Comparison of ENCODE assay signal across 11 cellular contexts in the genomic region with DNA sequence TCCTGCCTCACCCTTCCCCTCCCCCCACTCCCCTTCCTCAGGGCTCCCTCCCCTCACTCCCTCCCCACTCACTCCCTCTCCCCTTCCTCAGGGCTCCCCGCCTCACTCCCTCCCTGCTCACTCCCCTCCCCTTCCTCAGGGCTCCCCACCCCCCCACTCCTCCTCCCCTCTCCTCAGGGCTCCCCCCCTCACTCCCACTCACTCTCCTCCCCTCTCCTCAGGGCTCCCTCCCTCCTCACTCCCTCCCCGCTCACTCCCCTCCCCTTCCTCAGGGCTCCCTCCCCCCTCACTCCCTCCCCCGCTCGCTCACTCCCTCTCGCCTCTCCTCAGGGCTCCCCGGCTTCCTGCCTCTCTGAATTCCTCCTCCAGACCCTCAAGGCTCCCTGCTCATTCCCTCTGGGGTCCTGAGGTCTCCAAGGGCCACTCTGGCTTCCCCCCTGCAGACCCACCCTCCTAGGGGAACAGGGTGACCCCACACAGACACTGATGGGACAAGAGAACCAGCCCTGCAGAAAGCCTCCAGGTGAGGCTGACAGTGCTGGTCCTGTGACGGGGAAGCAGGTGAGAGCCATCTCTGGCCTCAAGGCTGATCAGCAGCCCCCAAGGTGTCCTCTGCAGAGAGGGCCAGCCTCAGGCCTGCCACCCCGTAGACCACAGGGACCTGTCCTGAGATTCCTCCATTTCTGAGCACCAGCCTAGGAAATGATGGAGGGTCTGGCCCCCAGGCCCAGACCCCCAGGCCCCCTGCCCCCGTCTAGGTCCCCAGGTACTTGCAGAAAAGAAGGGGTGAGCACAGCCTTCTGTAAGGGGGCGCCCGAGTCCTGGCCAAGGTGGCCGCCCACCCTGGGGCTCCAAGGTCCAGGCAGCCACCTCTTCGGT. TPM values are rescaled to one million over a fixed set of nuclear protein-coding genes. Genes with fewer than 3 reads are reported as not detected.
DNase-seq lines count a peak whose midpoint lies in the region; ATAC-seq and TF ChIP-seq lines count a peak whose summit lies in the region.
"Had no signal": no experiment of that assay in that cellular context is flagged by ENCODE, and none has a peak within 500 bp of the region (broad histone marks: within the 10 kb centered on the region; RNA-seq: fewer than 3 reads in every experiment).

No MANE protein-coding gene starts in this region.

- H3K36me3 ChIP-seq in CD4-positive, CD25-positive, alpha-beta regulatory T cell (ENCODE audit: control insufficient read depth, insufficient read depth, low read length), result no peaks in the 10 kb centered on the region
- H3K36me3 ChIP-seq in HEK293 (ENCODE audit: control insufficient read depth in 2 of 2, insufficient read depth in 1 of 2, low read length in 2 of 2) (no peaks in the 10 kb centered on the region), hepatocyte (replicated peaks; ENCODE audit: insufficient read depth, low read depth) (no peaks in the 10 kb centered on the region)

- WGBS in hepatocyte (ENCODE audit: low lambda C conversion rate, missing lambda C conversion rate), result 76% methylated on average over 3 of the region's 13 CpGs

- no peak for ATAC-seq in CD4-positive, CD25-positive, alpha-beta regulatory T cell (ENCODE audit: low read depth in 2 of 2)

- H3K9me2 ChIP-seq in hepatocyte (replicated peaks; ENCODE audit: insufficient read depth), result no peaks in the 10 kb centered on the region

- peaks cover 0 to 44% (median 19%) of the 10 kb centered on the region in 4 donors for H3K4me1 Mint-ChIP-seq in CD4-positive, CD25-positive, alpha-beta regulatory T cell

- no peaks in the 10 kb centered on the region for H3K27me3 Mint-ChIP-seq in CD4-positive, CD25-positive, alpha-beta regulatory T cell

- TF ChIP-seq CTCF in HEK293 (tag by site-specific recombination; IDR thresholded peaks at IDR 0.05) (no peak), hepatocyte (IDR thresholded peaks at IDR 0.05; ENCODE audit: poor library complexity) (no peak)

- H3K27ac ChIP-seq in CD4-positive, CD25-positive, alpha-beta regulatory T cell (ENCODE audit: insufficient read depth, low read length, poor library complexity, severe bottlenecking), result peak overlapping the region; percentile 41
- H3K27ac ChIP-seq in HEK293 (ENCODE audit: extremely low read depth, low read depth, low read length), result no peak overlapping the region
- H3K27ac ChIP-seq in hepatocyte, result peak overlapping the region; percentile 28

- peak in 1 of 3 donors; percentile 31 for DNase-seq in CD4-positive, CD25-positive, alpha-beta regulatory T cell
- peak; percentile 57 for DNase-seq in SKM-1 treated with dmso at 0.1 percent for 144 hours (lab: John Stamatoyannopoulos, UW; ENCODE audit: unreplicated experiment)
- DNase-seq in hepatocyte (ENCODE audit: low spot score), result peak; percentile 66
- DNase-seq in medulla oblongata (ENCODE audit: extremely low spot score), result no peak
- DNase-seq in NCI-H1092 (lab: John Stamatoyannopoulos, UW), result no peak
- DNase-seq in hypothalamus (lab: John Stamatoyannopoulos, UW), result no peak
- no peak for DNase-seq in inferior parietal cortex (ENCODE audit: extremely low spot score)
- DNase-seq: kidney glomerular epithelial cell, MM.1S, SHP77 treated with DMSO at 0.1 percent for 48 hours had no signal

- H3K27me3 ChIP-seq in CD4-positive, CD25-positive, alpha-beta regulatory T cell (ENCODE audit: control insufficient read depth, insufficient read depth, low read length), result no peaks in the 10 kb centered on the region
- H3K27me3 ChIP-seq in hepatocyte, result no peaks in the 10 kb centered on the region

- H3K79me2 ChIP-seq in hepatocyte, result no peaks in the 10 kb centered on the region

- H3K4me1 ChIP-seq in CD4-positive, CD25-positive, alpha-beta regulatory T cell (ENCODE audit: control insufficient read depth, insufficient read depth, low read length, poor library complexity, severe bottlenecking), result peaks cover 47% of the 10 kb centered on the region
- H3K4me1 ChIP-seq in HEK293 (ENCODE audit: control insufficient read depth, insufficient read depth, low read length), result peaks cover 14% of the 10 kb centered on the region
- H3K4me1 ChIP-seq in hepatocyte (ENCODE audit: insufficient read depth), result peaks cover 27% of the 10 kb centered on the region

- H3K9me3 ChIP-seq in CD4-positive, CD25-positive, alpha-beta regulatory T cell (ENCODE audit: control insufficient read depth in 2 of 2, low read length in 2 of 2), result no peaks in the 10 kb centered on the region
- H3K9me3 ChIP-seq in HEK293 (ENCODE audit: control insufficient read depth, insufficient read depth, low read depth, low read length) (no peaks in the 10 kb centered on the region), hepatocyte (ENCODE audit: low read depth) (no peaks in the 10 kb centered on the region)

- H3K4me3 Mint-ChIP-seq in CD4-positive, CD25-positive, alpha-beta regulatory T cell, result peak overlapping the region in 1 of 4 donors; percentile 52

- H3K9me3 Mint-ChIP-seq in CD4-positive, CD25-positive, alpha-beta regulatory T cell, result peaks cover 0 to 3% (median 0%) of the 10 kb centered on the region in 7 donors

- H3K4me2 ChIP-seq in hepatocyte, result no peak overlapping the region

- no peaks in the 10 kb centered on the region for H4K20me1 ChIP-seq in hepatocyte (ENCODE audit: insufficient read depth, poor library complexity, severe bottlenecking)

- no peak overlapping the region for H2AFZ ChIP-seq in hepatocyte

- POLR2A ChIA-PET in HEK293 (lab: Yijun Ruan, JAX), result interaction anchor here (0.6 kb wide), 2 partner anchors 94 to 508 kb away, joined by 5 to 8 read pairs; no protein-coding TSS in a partner anchor

- H3K4me3 ChIP-seq in CD4-positive, CD25-positive, alpha-beta regulatory T cell (ENCODE audit: low read depth, low read length), result no peak overlapping the region
- no peak overlapping the region for H3K4me3 ChIP-seq in HEK293 (ENCODE audit: low read depth, low read length)
- no peak overlapping the region for H3K4me3 ChIP-seq in hepatocyte

- no peaks in the 10 kb centered on the region for H3K36me3 Mint-ChIP-seq in CD4-positive, CD25-positive, alpha-beta regulatory T cell

- no peak overlapping the region for H3K27ac Mint-ChIP-seq in CD4-positive, CD25-positive, alpha-beta regulatory T cell

- CTCF ChIA-PET in HEK293 (lab: Yijun Ruan, JAX), result interaction anchor here (1.1 kb wide), 1 partner anchor 84 kb away, joined by 4 read pairs; no protein-coding TSS in a partner anchor

TF ChIP-seq in HEK293, 187 proteins besides CTCF, POLR2A, EP300 and RAD21:
- TF ChIP-seq ZFHX2 (tag by site-specific recombination; conservative IDR thresholded peaks at IDR 0.05), result peak; percentile 45; the same call in 1 of the 2 replicates
- no peak for TF ChIP-seq ZNF292 (tag by site-specific recombination; IDR thresholded peaks at IDR 0.05; ENCODE audit: borderline replicate concordance, low read depth)
- TF ChIP-seq GLIS2 (tag by site-specific recombination; IDR thresholded peaks at IDR 0.05), result peak; percentile 21; the same call in 1 of the 2 replicates
- TF ChIP-seq ZNF416 (tag by site-specific recombination; IDR thresholded peaks at IDR 0.05), result no peak
- no peak for TF ChIP-seq ZNF521 (tag by site-specific recombination; IDR thresholded peaks at IDR 0.05)
- TF ChIP-seq WT1 (tag by site-specific recombination; IDR thresholded peaks at IDR 0.05), result peak; percentile 91
- peak; percentile 54 for TF ChIP-seq GLIS1 (tag by site-specific recombination; IDR thresholded peaks at IDR 0.05)
- TF ChIP-seq, protein P1, sequence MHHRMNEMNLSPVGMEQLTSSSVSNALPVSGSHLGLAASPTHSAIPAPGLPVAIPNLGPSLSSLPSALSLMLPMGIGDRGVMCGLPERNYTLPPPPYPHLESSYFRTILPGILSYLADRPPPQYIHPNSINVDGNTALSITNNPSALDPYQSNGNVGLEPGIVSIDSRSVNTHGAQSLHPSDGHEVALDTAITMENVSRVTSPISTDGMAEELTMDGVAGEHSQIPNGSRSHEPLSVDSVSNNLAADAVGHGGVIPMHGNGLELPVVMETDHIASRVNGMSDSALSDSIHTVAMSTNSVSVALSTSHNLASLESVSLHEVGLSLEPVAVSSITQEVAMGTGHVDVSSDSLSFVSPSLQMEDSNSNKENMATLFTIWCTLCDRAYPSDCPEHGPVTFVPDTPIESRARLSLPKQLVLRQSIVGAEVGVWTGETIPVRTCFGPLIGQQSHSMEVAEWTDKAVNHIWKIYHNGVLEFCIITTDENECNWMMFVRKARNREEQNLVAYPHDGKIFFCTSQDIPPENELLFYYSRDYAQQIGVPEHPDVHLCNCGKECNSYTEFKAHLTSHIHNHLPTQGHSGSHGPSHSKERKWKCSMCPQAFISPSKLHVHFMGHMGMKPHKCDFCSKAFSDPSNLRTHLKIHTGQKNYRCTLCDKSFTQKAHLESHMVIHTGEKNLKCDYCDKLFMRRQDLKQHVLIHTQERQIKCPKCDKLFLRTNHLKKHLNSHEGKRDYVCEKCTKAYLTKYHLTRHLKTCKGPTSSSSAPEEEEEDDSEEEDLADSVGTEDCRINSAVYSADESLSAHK (tag by site-specific recombination; IDR thresholded peaks at IDR 0.05), result no peak
- no peak for TF ChIP-seq ZNF157 (tag by site-specific recombination; IDR thresholded peaks at IDR 0.05)
- TF ChIP-seq ZSCAN16 (tag by site-specific recombination; IDR thresholded peaks at IDR 0.05), result no peak
- TF ChIP-seq, protein P2, sequence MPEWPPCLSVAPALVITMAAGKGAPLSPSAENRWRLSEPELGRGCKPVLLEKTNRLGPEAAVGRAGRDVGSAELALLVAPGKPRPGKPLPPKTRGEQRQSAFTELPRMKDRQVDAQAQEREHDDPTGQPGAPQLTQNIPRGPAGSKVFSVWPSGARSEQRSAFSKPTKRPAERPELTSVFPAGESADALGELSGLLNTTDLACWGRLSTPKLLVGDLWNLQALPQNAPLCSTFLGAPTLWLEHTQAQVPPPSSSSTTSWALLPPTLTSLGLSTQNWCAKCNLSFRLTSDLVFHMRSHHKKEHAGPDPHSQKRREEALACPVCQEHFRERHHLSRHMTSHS (tag by site-specific recombination; IDR thresholded peaks at IDR 0.05), result no peak
- TF ChIP-seq ZNF114 (tag by site-specific recombination; IDR thresholded peaks at IDR 0.05), result no peak
- TF ChIP-seq ZBTB7A (tag by site-specific recombination; IDR thresholded peaks at IDR 0.05; ENCODE audit: low read depth), result no peak

RNA-seq across cellular contexts. Expression of a gene that starts 47.2 kb away (rescaled TPM):
- total RNA-seq in CD4-positive, CD25-positive, alpha-beta regulatory T cell, result 10.9 TPM
- 1 to 10 TPM in 1 of 4 donors, under 1 TPM in 3; 0.56 to 1.4 (median 0.87) TPM for polyA plus RNA-seq in CD4-positive, CD25-positive, alpha-beta regulatory T cell
- 15.1 and 18.0 TPM in 2 replicates for total RNA-seq in hepatocyte
- polyA plus RNA-seq in hepatocyte, result 10.7 and 12.7 TPM in 2 replicates

Comparison
In these comparisons a context has a peak if more than half of its experiments do, and no peak if none do; other contexts are left out.
1. DNase-seq: peak in SKM-1 treated with dmso at 0.1 percent for 144 hours (single experiment) and hepatocyte (single experiment); none in medulla oblongata (single experiment), NCI-H1092 (single experiment), hypothalamus (0 of 51) and inferior parietal cortex (single experiment).